In the genomic region with DNA sequence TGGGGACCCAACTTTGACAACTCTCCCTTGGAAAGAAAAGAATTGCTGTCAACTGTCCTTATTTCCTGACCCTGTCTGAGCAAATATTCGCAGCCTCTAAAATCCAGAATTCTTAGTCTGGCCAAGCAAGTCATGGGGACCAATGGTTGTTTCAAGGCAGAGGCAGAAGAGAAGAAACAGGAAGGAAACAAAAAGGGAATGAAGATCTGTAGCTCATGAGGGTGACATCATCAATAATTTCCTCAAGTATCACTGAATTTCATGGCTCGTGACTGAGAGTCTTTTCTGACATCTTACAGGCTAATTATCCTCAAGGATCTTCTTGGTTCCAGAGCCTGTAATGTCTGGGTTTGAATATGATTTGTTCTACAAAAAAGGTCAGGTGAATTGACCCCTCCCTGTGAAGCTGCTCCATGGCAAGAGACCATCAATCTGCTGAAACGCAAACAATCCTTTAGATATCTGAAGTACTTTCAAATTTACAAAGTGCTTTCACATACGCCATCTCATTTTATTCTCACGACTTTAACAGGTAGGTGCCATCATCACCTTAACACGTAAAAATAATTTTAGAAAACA, we compare ENCODE assay signal across 10 cellular contexts. TPM values are rescaled to one million over a fixed set of nuclear protein-coding genes. Genes with fewer than 3 reads are reported as not detected.
A peak's percentile ranks its signal among the peaks of the same experiment; 100 is the strongest.
DNase-seq lines count a peak whose midpoint lies in the region; ATAC-seq and TF ChIP-seq lines count a peak whose summit lies in the region.
"Had no signal": no experiment of that assay in that cellular context is flagged by ENCODE, and none has a peak within 500 bp of the region (broad histone marks: within the 10 kb centered on the region; RNA-seq: fewer than 3 reads in every experiment).

No MANE protein-coding gene starts in this region.

- H3K27ac ChIP-seq in stomach: peak overlapping the region in 4 of 5 donors; percentile 1 to 92 (median 90)

- ATAC-seq in GM18861 (IDR thresholded peaks at IDR 0.05; ENCODE audit: unreplicated experiment): no peak
- ATAC-seq: left lobe of liver had no signal

- peaks cover 10% of the 10 kb centered on the region for H3K27me3 Mint-ChIP-seq in activated naive CD4-positive, alpha-beta T cell treated with anti-CD3 and anti-CD28 coated beads, Interleukin-2, amount 10 ng/mL, durations not matched to agents 7 days and 5 days

- H3K9me3 Mint-ChIP-seq in activated naive CD4-positive, alpha-beta T cell treated with anti-CD3 and anti-CD28 coated beads, Interleukin-2, amount 10 ng/mL, durations not matched to agents 7 days and 5 days: no peaks in the 10 kb centered on the region

- CTCF ChIA-PET in activated naive CD4-positive, alpha-beta T cell treated with anti-CD3 and anti-CD28 coated beads, Interleukin-2, amount 10 ng/mL, durations not matched to agents 7 days and 5 days (lab: Charles Lee): interaction anchor here (3.3 to 3.7 kb wide), 2 partner anchors 17 to 211 kb away, joined by 19 to 40 read pairs; no protein-coding TSS in a partner anchor

- peak overlapping the region; percentile 96 for H3K4me3 ChIP-seq in endocrine pancreas (ENCODE audit: control insufficient read depth, insufficient read depth, low read length)
- peak overlapping the region in 2 of 4 donors; percentile 78 to 95 for H3K4me3 ChIP-seq in stomach

- no peak for TF ChIP-seq POLR2A in stomach (IDR thresholded peaks at IDR 0.05)

- peaks cover 62% of the 10 kb centered on the region for H3K4me1 Mint-ChIP-seq in activated naive CD4-positive, alpha-beta T cell treated with anti-CD3 and anti-CD28 coated beads, Interleukin-2, amount 10 ng/mL, durations not matched to agents 7 days and 5 days

- DNase-seq in activated naive CD4-positive, alpha-beta T cell treated with anti-CD3 and anti-CD28 coated beads, Interleukin-2, amount 10 ng/mL, durations not matched to agents 7 days and 5 days: no peak
- DNase-seq in activated naive CD4-positive, alpha-beta T cell treated with anti-CD3 and anti-CD28 coated beads, Interleukin-2, amount 50 U/mL, for 16 hours: no peak
- peak; percentile 98 for DNase-seq in OCI-M1 (lab: John Stamatoyannopoulos, UW)
- no peak for DNase-seq in stomach
- DNase-seq in NCI-H226: no peak
- DNase-seq in NCI-H82 (lab: John Stamatoyannopoulos, UW): no peak
- DNase-seq: NK-92 treated with Interleukin-12 subunit alpha and Interleukin-12 subunit beta, amount 100 ng/mL, for 24 hours had no signal

- H3K9ac ChIP-seq in endocrine pancreas (ENCODE audit: control insufficient read depth, insufficient read depth, low read length): no peak overlapping the region

- H3K4me3 Mint-ChIP-seq in activated naive CD4-positive, alpha-beta T cell treated with anti-CD3 and anti-CD28 coated beads, Interleukin-2, amount 10 ng/mL, durations not matched to agents 7 days and 5 days: peak overlapping the region; percentile 86

- H3K27me3 ChIP-seq in endocrine pancreas (ENCODE audit: control insufficient read depth, insufficient read depth, low read length): no peaks in the 10 kb centered on the region
- H3K27me3 ChIP-seq in stomach: no peaks in the 10 kb centered on the region

- H3K36me3 Mint-ChIP-seq in activated naive CD4-positive, alpha-beta T cell treated with anti-CD3 and anti-CD28 coated beads, Interleukin-2, amount 10 ng/mL, durations not matched to agents 7 days and 5 days: peaks cover 66% of the 10 kb centered on the region

- intact Hi-C loops in stomach (cut with DNase I; ENCODE audit: low total_unique reads): loop anchor here (10.0 kb wide), 1 partner anchor 136 kb away; no protein-coding TSS in a partner anchor

- 32 to 44% (median 39%) methylated on average over 6 of the region's 6 CpGs for WGBS in stomach, 5 donors

- H3K9me3 ChIP-seq in endocrine pancreas (ENCODE audit: control insufficient read depth, low read length): no peaks in the 10 kb centered on the region
- H3K9me3 ChIP-seq in stomach: no peaks in the 10 kb centered on the region

- no peak for TF ChIP-seq CTCF in stomach (IDR thresholded peaks at IDR 0.05)

- peaks cover 35% of the 10 kb centered on the region for H3K4me1 ChIP-seq in endocrine pancreas (ENCODE audit: control insufficient read depth, insufficient read depth, low read length)
- peaks cover 14 to 74% (median 52%) of the 10 kb centered on the region in 4 donors for H3K4me1 ChIP-seq in stomach

- no peak for TF ChIP-seq EP300 in stomach (IDR thresholded peaks at IDR 0.05)

- H3K36me3 ChIP-seq in endocrine pancreas (ENCODE audit: control insufficient read depth, insufficient read depth, low read length) (no peaks in the 10 kb centered on the region), stomach (no peaks in the 10 kb centered on the region)

- H3K27ac Mint-ChIP-seq in activated naive CD4-positive, alpha-beta T cell treated with anti-CD3 and anti-CD28 coated beads, Interleukin-2, amount 10 ng/mL, durations not matched to agents 7 days and 5 days: peak overlapping the region; percentile 96

RNA-seq across cellular contexts. Expression of a gene that starts 5.8 kb away (rescaled TPM):
- 10 to 100 TPM; 14.0 to 86.3 (median 17.1) TPM for total RNA-seq in stomach
- 1 to 10 TPM; 2.6 to 4.9 (median 4.8) TPM for polyA plus RNA-seq in stomach
